11 cellular contexts compared by ENCODE assay signal in genomic region chrX:68238568-68238967, GRCh38.
DNase-seq lines count a peak whose midpoint lies in the region; FAIRE-seq and TF ChIP-seq lines count a peak whose summit lies in the region.
"Had no signal": no experiment of that assay in that cellular context is flagged by ENCODE, and none has a peak within 500 bp of the region (broad histone marks: within the 10 kb centered on the region; RNA-seq: fewer than 3 reads in every experiment).

No MANE protein-coding gene starts in this region.

- no peaks in the 10 kb centered on the region for H3K79me2 ChIP-seq in mesendoderm (ENCODE audit: control insufficient read depth, insufficient read depth, low read length)

- no peak overlapping the region for H3K4ac ChIP-seq in mesendoderm (ENCODE audit: low read depth, low read length)

- no peak overlapping the region for H3K56ac ChIP-seq in mesendoderm (ENCODE audit: low read length)

- H3K4me3 ChIP-seq in astrocyte of the cerebellum (ENCODE audit: low read depth, low read length): no peak overlapping the region
- H3K4me3 ChIP-seq in mesendoderm (ENCODE audit: low read length): no peak overlapping the region

- in situ Hi-C loops in astrocyte of the cerebellum (cut with HindIII; ENCODE audit: low sequenced_read_pairs): no loop called here

- H2BK120ac ChIP-seq in mesendoderm (ENCODE audit: low read depth, low read length): no peak overlapping the region

- H3K4me2 ChIP-seq in mesendoderm (ENCODE audit: low read length): no peak overlapping the region

- no peak overlapping the region for H3K27ac ChIP-seq in mesendoderm (ENCODE audit: low read depth, low read length)

- no peak overlapping the region for H2BK5ac ChIP-seq in mesendoderm (ENCODE audit: low read length)

- no peaks in the 10 kb centered on the region for H3K4me1 ChIP-seq in mesendoderm (ENCODE audit: control insufficient read depth, low read depth, low read length)

- DNase-seq in NCI-H748 (lab: John Stamatoyannopoulos, UW; ENCODE audit: unreplicated experiment) (peak; percentile 3), NCI-H748 treated with DMSO at 0.1 percent for 48 hours (lab: John Stamatoyannopoulos, UW) (no peak), HT-29 (ENCODE audit: low spot score) (peak; percentile 10), astrocyte of the cerebellum (ENCODE audit: low read depth) (no peak), mesendoderm (peak; percentile 27), HTR-8/SVneo (ENCODE audit: insufficient read length, low spot score) (no peak), NCI-H2196 treated with DMSO at 0.1 percent for 48 hours (lab: John Stamatoyannopoulos, UW; ENCODE audit: unreplicated experiment) (no peak), NCI-H1048 (lab: John Stamatoyannopoulos, UW) (no peak)
- DNase-seq: activated CD8-positive, alpha-beta memory T cell treated with anti-CD3 and anti-CD28 coated beads, Interleukin-2, amount 50 U/mL, for 4 hours; mesenchymal stem cell had no signal

- H3K9ac ChIP-seq in mesendoderm (ENCODE audit: low read length): no peak overlapping the region

- no peak overlapping the region for H3K23ac ChIP-seq in mesendoderm (ENCODE audit: low read length)

- WGBS in mesendoderm (ENCODE audit: extremely low coverage, insufficient coverage, low lambda C conversion rate): no CpG with 5 or more reads among the region's 7 CpGs

- H2BK15ac ChIP-seq in mesendoderm (replicated peaks; ENCODE audit: low read depth): no peak overlapping the region

- FAIRE-seq in HTR-8/SVneo (lab: Jason Lieb, UNC): no peak
- FAIRE-seq: GM19239 had no signal

- H3K79me1 ChIP-seq in mesendoderm (ENCODE audit: low read length): no peaks in the 10 kb centered on the region

- no peaks in the 10 kb centered on the region for H3K36me3 ChIP-seq in mesendoderm (ENCODE audit: control insufficient read depth, insufficient read depth, low read length)

- H2AK5ac ChIP-seq in mesendoderm (ENCODE audit: low read length): no peak overlapping the region

- H3K18ac ChIP-seq in mesendoderm (ENCODE audit: low read length): no peak overlapping the region

- H3K27me3 ChIP-seq in mesendoderm (ENCODE audit: insufficient read depth, low read length, poor library complexity): no peaks in the 10 kb centered on the region

- H4K8ac ChIP-seq in mesendoderm (ENCODE audit: low read depth, low read length): no peak overlapping the region

- H4K5ac ChIP-seq in mesendoderm (ENCODE audit: low read length): no peak overlapping the region

- TF ChIP-seq CTCF in astrocyte of the cerebellum (IDR thresholded peaks at IDR 0.05; ENCODE audit: low read depth, low read length, missing control alignments): peak; percentile 24

Comparison
In these comparisons a context has a peak if more than half of its experiments do, and no peak if none do; other contexts are left out.
1. DNase-seq: peak in NCI-H748 (single experiment), HT-29 (single experiment) and mesendoderm (single experiment); none in NCI-H748 treated with DMSO at 0.1 percent for 48 hours (single experiment), astrocyte of the cerebellum (single experiment), HTR-8/SVneo (single experiment), NCI-H2196 treated with DMSO at 0.1 percent for 48 hours (single experiment) and NCI-H1048 (single experiment).